2 cellular contexts compared by ENCODE assay signal in the genomic region with DNA sequence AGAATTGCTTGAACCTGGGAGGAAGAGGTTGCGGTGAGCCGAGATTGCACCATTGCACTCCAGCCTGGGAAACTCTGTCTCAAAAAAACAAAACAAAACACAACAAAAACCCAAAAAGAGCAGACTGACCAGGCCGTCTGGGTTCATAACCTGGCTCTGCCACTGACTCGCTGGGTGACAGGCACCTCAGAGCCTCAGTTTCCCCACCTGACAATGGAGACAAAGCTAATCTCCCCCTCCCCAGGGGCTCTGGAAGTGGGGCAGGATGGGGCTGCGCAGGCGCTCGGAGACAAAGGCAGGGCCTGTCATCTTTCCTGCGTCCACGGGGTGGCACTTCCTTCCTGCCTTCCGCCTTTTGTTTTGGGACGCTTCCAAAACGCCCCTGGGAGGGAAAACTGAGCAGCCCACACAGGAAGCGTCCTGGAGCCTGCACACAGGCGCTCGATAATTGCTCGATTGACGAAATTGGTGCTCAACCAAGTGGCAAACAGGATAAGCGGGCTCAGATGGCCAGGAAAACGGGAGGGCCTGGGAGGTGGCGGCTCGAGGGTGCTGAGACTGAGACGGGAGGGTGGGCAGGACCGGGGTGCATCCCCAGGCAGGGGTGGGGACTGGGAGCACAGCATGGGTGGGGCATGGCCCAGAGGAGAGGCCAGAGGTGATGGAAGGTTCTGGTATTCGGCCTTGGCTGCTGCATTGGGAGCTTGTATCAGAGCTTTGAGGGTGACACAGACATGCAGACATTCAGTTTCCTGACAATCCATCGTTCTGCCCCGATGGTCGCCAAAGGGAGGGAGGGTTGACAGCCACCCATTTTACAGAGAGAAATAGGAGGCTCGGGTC.
TF ChIP-seq lines count a peak whose summit lies in the region.

No MANE protein-coding gene starts in this region.

TF ChIP-seq in Ishikawa, 13 proteins besides CTCF, POLR2A, EP300 and RAD21 (continued from another document):
- TF ChIP-seq USF1 (IDR thresholded peaks at IDR 0.05) (0 out of 2 replicates have a peak, but pooled peaks have one; percentile 13), REST (IDR thresholded peaks at IDR 0.05; ENCODE audit: low read depth) (no peak), FOXM1 (IDR thresholded peaks at IDR 0.05; ENCODE audit: borderline replicate concordance, low read depth) (peak; percentile 56; the same call in 1 of the 2 replicates), TCF12 (IDR thresholded peaks at IDR 0.05; ENCODE audit: low read depth) (peak; percentile 91), NFIC (IDR thresholded peaks at IDR 0.05) (peak; percentile 98), CREB1 (IDR thresholded peaks at IDR 0.05; ENCODE audit: low read depth) (no peak)
- TF ChIP-seq, protein P1, sequence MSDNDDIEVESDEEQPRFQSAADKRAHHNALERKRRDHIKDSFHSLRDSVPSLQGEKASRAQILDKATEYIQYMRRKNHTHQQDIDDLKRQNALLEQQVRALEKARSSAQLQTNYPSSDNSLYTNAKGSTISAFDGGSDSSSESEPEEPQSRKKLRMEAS (IDR thresholded peaks at IDR 0.05), result peak; percentile 69

TF ChIP-seq in PFSK-1, 5 proteins besides CTCF, POLR2A, EP300 and RAD21 (continued from another document):
- TF ChIP-seq REST (IDR thresholded peaks at IDR 0.05; ENCODE audit: insufficient read depth in 1 of 2, low read depth in 2 of 2, low read length in 2 of 2), result peak in 1 of 2 experiments; percentile 26; a peak in 1 of 4 replicates
- peak; percentile 64 for TF ChIP-seq POLR2AphosphoS5 (IDR thresholded peaks at IDR 0.05; ENCODE audit: low read depth, low read length)
TF ChIP-seq in PFSK-1: peak in this region for 3.
